In genomic region chr13:46179576-46180368, GRCh38 we compare ENCODE assay signal across 9 cellular contexts. TPM values are rescaled to one million over a fixed set of nuclear protein-coding genes. Genes with fewer than 3 reads are reported as not detected.
A peak's percentile ranks its signal among the peaks of the same experiment; 100 is the strongest.
DNase-seq lines count a peak whose midpoint lies in the region; ATAC-seq and TF ChIP-seq lines count a peak whose summit lies in the region.
"Had no signal": no experiment of that assay in that cellular context is flagged by ENCODE, and none has a peak within 500 bp of the region (broad histone marks: within the 10 kb centered on the region; RNA-seq: fewer than 3 reads in every experiment).

No MANE protein-coding gene starts in this region.

- H2AFZ ChIP-seq in Karpas-422 (ENCODE audit: low read length) (no peak overlapping the region), hepatocyte (no peak overlapping the region)

- peak overlapping the region; percentile 90 for H3K4me3 ChIP-seq in Karpas-422 (ENCODE audit: low read length)
- H3K4me3 ChIP-seq in hepatocyte = no peak overlapping the region
- peak overlapping the region in 1 of 2 donors; percentile 14 for H3K4me3 ChIP-seq in gastroesophageal sphincter

- H3K36me3 ChIP-seq in Karpas-422 (ENCODE audit: insufficient read depth, low read length) (peaks cover 39% of the 10 kb centered on the region; the same call in 1 of the 2 replicates), hepatocyte (replicated peaks; ENCODE audit: insufficient read depth, low read depth) (no peaks in the 10 kb centered on the region), gastroesophageal sphincter (no peaks in the 10 kb centered on the region)

- TF ChIP-seq CTCF in hepatocyte (IDR thresholded peaks at IDR 0.05; ENCODE audit: poor library complexity) = no peak
- no peak for TF ChIP-seq CTCF in gastroesophageal sphincter (IDR thresholded peaks at IDR 0.05)

- no peak for TF ChIP-seq POLR2A in gastroesophageal sphincter (IDR thresholded peaks at IDR 0.05)

- H3K4me1 ChIP-seq in Karpas-422 (ENCODE audit: low read length) (peaks cover 79% of the 10 kb centered on the region), hepatocyte (ENCODE audit: insufficient read depth) (no peaks in the 10 kb centered on the region), gastroesophageal sphincter (no peaks in the 10 kb centered on the region)

- DNase-seq in Karpas-422 (peak; percentile 81), hepatocyte (ENCODE audit: low spot score) (no peak), GM19240 (ENCODE audit: insufficient read length, low spot score) (no peak)
- peak; percentile 53 to 69 for DNase-seq in activated CD8-positive, alpha-beta memory T cell treated with anti-CD3 and anti-CD28 coated beads for 1 hour (ENCODE audit: extremely low read depth in 1 of 2, low read depth in 1 of 2)
- DNase-seq in stimulated activated CD8-positive, alpha-beta memory T cell treated with anti-CD3 and anti-CD28 coated beads, Interleukin-4, amount 100 ng/mL, for 1 hour (ENCODE audit: low read depth in 2 of 2, low spot score in 1 of 2) = peak; percentile 58 to 68

- 45% methylated on average over 6 of the region's 6 CpGs for WGBS in hepatocyte (ENCODE audit: low lambda C conversion rate, missing lambda C conversion rate)
- 39 to 65% methylated on average over 6 of the region's 6 CpGs for WGBS in gastroesophageal sphincter (ENCODE audit: low coverage in 1 of 2), 2 donors

- H3K9me2 ChIP-seq in Karpas-422 (replicated peaks; ENCODE audit: insufficient read depth, low read length) = no peaks in the 10 kb centered on the region
- no peaks in the 10 kb centered on the region for H3K9me2 ChIP-seq in hepatocyte (replicated peaks; ENCODE audit: insufficient read depth)

- H3K9me3 ChIP-seq in Karpas-422 (ENCODE audit: low read length) (no peaks in the 10 kb centered on the region), hepatocyte (ENCODE audit: low read depth) (no peaks in the 10 kb centered on the region), gastroesophageal sphincter (no peaks in the 10 kb centered on the region)

- TF ChIP-seq EP300 in gastroesophageal sphincter (IDR thresholded peaks at IDR 0.05) = no peak

- H3K79me2 ChIP-seq in Karpas-422 (ENCODE audit: low read length) (peaks cover 79% of the 10 kb centered on the region), hepatocyte (no peaks in the 10 kb centered on the region)

- H4K20me1 ChIP-seq in Karpas-422 (ENCODE audit: insufficient read depth, low read depth, low read length) = peaks cover 45% of the 10 kb centered on the region
- H4K20me1 ChIP-seq in hepatocyte (ENCODE audit: insufficient read depth, poor library complexity, severe bottlenecking) = no peaks in the 10 kb centered on the region

- peak overlapping the region; percentile 99 for H3K27ac ChIP-seq in Karpas-422 (ENCODE audit: low read length)
- H3K27ac ChIP-seq in hepatocyte = no peak overlapping the region
- peak overlapping the region in 1 of 4 donors; percentile 20 for H3K27ac ChIP-seq in gastroesophageal sphincter

- H3K9ac ChIP-seq in Karpas-422 (ENCODE audit: low read length) = peak overlapping the region; percentile 84

- ATAC-seq in GM19463 (IDR thresholded peaks at IDR 0.05; ENCODE audit: unreplicated experiment) (no peak), GM19452 (IDR thresholded peaks at IDR 0.05; ENCODE audit: unreplicated experiment) (no peak), gastroesophageal sphincter (no peak)

- peak overlapping the region; percentile 96 for H3K4me2 ChIP-seq in Karpas-422 (ENCODE audit: low read depth, low read length, poor library complexity, severe bottlenecking)
- peak overlapping the region; percentile 37 for H3K4me2 ChIP-seq in hepatocyte

- H3K27me3 ChIP-seq in Karpas-422 (ENCODE audit: low read length) (no peaks in the 10 kb centered on the region), hepatocyte (no peaks in the 10 kb centered on the region), gastroesophageal sphincter (no peaks in the 10 kb centered on the region)

RNA-seq across cellular contexts. Expression of gene LCP1, which starts 2.2 kb away (rescaled TPM):
- 352 and 415 TPM in 2 replicates for total RNA-seq in Karpas-422 (2014; rRNA removed; shearing (Covaris generic); ENCODE audit: low replicate concordance)
- 30.6 and 31.5 TPM in 2 replicates for total RNA-seq in hepatocyte
- polyA plus RNA-seq in hepatocyte = 17.7 and 18.9 TPM in 2 replicates
- 10 to 100 TPM in 3 of 4 donors, 1 to 10 TPM in 1; 9.0 to 48.9 (median 27.8) TPM for total RNA-seq in gastroesophageal sphincter

RNA-seq across cellular contexts. Expression of gene LRRC63, which starts 32.0 kb away (rescaled TPM):
- not detected in 2 replicates for total RNA-seq in Karpas-422 (2014; rRNA removed; shearing (Covaris generic); ENCODE audit: low replicate concordance)
- 0.68 TPM in 1 of 2 replicates, not detected in the other for total RNA-seq in hepatocyte
- 0.21 TPM in 1 of 2 replicates, not detected in the other for polyA plus RNA-seq in hepatocyte
- not detected for total RNA-seq in gastroesophageal sphincter
- total RNA-seq: epithelial cell of proximal tubule had no signal

Comparison
In these comparisons a context has a peak if more than half of its experiments do, and no peak if none do; other contexts are left out.
1. DNase-seq: peak in Karpas-422 (single experiment), activated CD8-positive, alpha-beta memory T cell treated with anti-CD3 and anti-CD28 coated beads for 1 hour (2 of 2) and stimulated activated CD8-positive, alpha-beta memory T cell treated with anti-CD3 and anti-CD28 coated beads, Interleukin-4, amount 100 ng/mL, for 1 hour (2 of 2); none in hepatocyte (single experiment) and GM19240 (single experiment).